In the genomic region with DNA sequence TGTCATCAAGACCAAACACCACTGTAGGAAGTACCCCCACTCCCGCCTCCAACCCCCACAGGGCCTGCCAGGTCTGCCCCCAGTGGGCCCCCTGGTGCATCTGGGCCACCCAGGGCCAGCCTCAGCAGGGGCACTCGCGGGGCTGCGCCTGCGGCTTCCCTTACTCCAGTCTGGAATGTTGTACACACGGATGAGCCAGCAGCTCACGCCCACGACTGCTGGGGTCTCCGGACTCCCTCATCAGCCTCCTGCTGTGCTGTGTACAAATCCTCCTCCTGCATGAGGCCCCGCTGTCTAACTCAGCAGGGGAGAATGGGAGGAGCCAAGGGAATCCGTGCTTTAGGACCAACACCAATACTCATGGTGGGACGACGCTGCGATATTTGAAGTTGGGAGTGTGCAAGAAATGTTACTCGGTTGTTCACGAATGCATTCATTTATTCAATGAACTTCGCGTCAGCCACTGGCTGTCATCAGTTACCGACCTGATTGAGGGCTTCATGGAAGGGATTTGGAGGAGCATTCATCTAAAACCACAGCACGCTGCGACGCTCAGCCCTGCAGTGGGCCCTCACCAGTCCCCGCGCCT, we compare ENCODE assay signal across 8 cellular contexts. TPM values are rescaled to one million over a fixed set of nuclear protein-coding genes. Genes with fewer than 3 reads are reported as not detected.
DNase-seq lines count a peak whose midpoint lies in the region; ATAC-seq and TF ChIP-seq lines count a peak whose summit lies in the region.

No MANE protein-coding gene starts in this region.

- CTCF ChIA-PET in BJ (lab: Yijun Ruan, JAX): no interaction called here
- CTCF ChIA-PET in PC-9 (lab: Charles Lee): no interaction called here

- no peaks in the 10 kb centered on the region for H3K9me3 ChIP-seq in PC-9 (ENCODE audit: insufficient read depth, low read depth)
- no peaks in the 10 kb centered on the region for H3K9me3 ChIP-seq in thymus (ENCODE audit: control insufficient read depth)

- peaks cover 9% of the 10 kb centered on the region; the same call in 1 of the 2 replicates for H4K20me1 ChIP-seq in PC-9 (ENCODE audit: insufficient read depth)

- H3K27me3 ChIP-seq in BJ (ENCODE audit: control insufficient read depth, insufficient read depth, low read length): no peaks in the 10 kb centered on the region
- H3K27me3 ChIP-seq in PC-9 (ENCODE audit: insufficient read depth, low read depth): no peaks in the 10 kb centered on the region
- no peaks in the 10 kb centered on the region for H3K27me3 ChIP-seq in thymus (ENCODE audit: control insufficient read depth, insufficient read depth)

- H3K27ac ChIP-seq in PC-9: peak overlapping the region; percentile 75
- H3K27ac ChIP-seq in cingulate gyrus (ENCODE audit: low read depth, low read length): peak overlapping the region; percentile 87
- H3K27ac ChIP-seq in thymus (ENCODE audit: low read depth): peak overlapping the region; percentile 97

- no peak for DNase-seq in BJ (ENCODE audit: low read depth)
- peak in 1 of 2 experiments; percentile 21 for DNase-seq in PC-9
- DNase-seq in lower leg skin (ENCODE audit: low spot score in 2 of 2): no peak
- DNase-seq in Kasumi-1 (lab: John Stamatoyannopoulos, UW): no peak

- POLR2A ChIA-PET in BJ (lab: Charles Lee) (no interaction called here), PC-9 (lab: Charles Lee; ENCODE audit: unreplicated experiment) (no interaction called here)

- H3K79me2 ChIP-seq in PC-9 (ENCODE audit: low read depth): peaks cover 39% of the 10 kb centered on the region

- H3K4me1 ChIP-seq in PC-9 (replicated peaks; ENCODE audit: insufficient read depth) (peaks cover 17% of the 10 kb centered on the region), thymus (ENCODE audit: control insufficient read depth, insufficient read depth, low read length) (peaks cover 19% of the 10 kb centered on the region)

- BruUV-seq in PC-9 (replicated peaks; lab: Mats Ljungman, UMichigan): TSS peak; percentile 100

- H3K36me3 ChIP-seq in BJ (ENCODE audit: control insufficient read depth, insufficient read depth, low read length) (peaks cover 2% of the 10 kb centered on the region), PC-9 (ENCODE audit: low read depth) (0 out of 2 replicates have a peak, but pooled peaks cover 8% of the 10 kb centered on the region), thymus (ENCODE audit: control insufficient read depth, insufficient read depth) (no peaks in the 10 kb centered on the region)

- no peaks in the 10 kb centered on the region for H3K9me2 ChIP-seq in PC-9 (ENCODE audit: insufficient read depth)

- H2AFZ ChIP-seq in PC-9: peak overlapping the region; percentile 95

- intact Hi-C loops in PC-9 (cut with micrococcal nuclease; ENCODE audit: unreplicated experiment): loop anchor here (5.0 kb wide), 2 partner anchors 44 to 69 kb away; no protein-coding TSS in a partner anchor
- intact Hi-C loops in lower leg skin (cut with DNase I; ENCODE audit: low total_unique reads): no loop called here

- H3K4me2 ChIP-seq in PC-9: peak overlapping the region; percentile 98

- no peak for TF ChIP-seq POLR2A in lower leg skin (IDR thresholded peaks at IDR 0.05)

- no peak for TF ChIP-seq CTCF in BJ (IDR thresholded peaks at IDR 0.05; ENCODE audit: insufficient read depth, low read depth, low read length)
- TF ChIP-seq CTCF in PC-9 (conservative IDR thresholded peaks at IDR 0.05): no peak
- no peak for TF ChIP-seq CTCF in lower leg skin (IDR thresholded peaks at IDR 0.05)

- peaks cover 10% of the 10 kb centered on the region; the same call in 1 of the 2 replicates for H3F3A ChIP-seq in PC-9 (ENCODE audit: insufficient read depth, low read depth)

- peak; percentile 22 for ATAC-seq in GM18868 (IDR thresholded peaks at IDR 0.05; ENCODE audit: unreplicated experiment)
- peak; percentile 23 for ATAC-seq in HG03175 (IDR thresholded peaks at IDR 0.05; ENCODE audit: unreplicated experiment)

- WGBS in lower leg skin, 2 donors: 6 to 12% methylated on average over 21 to 22 of the region's 24 CpGs
- WGBS in thymus: 27% methylated on average over 24 of the region's 24 CpGs

- H3K4me3 ChIP-seq in BJ (ENCODE audit: low read depth, low read length) (peak overlapping the region; percentile 56), PC-9 (peak overlapping the region; percentile 92), lower leg skin (ENCODE audit: low read depth, poor library complexity, severe bottlenecking) (peak overlapping the region; percentile 72), thymus (ENCODE audit: low read length) (peak overlapping the region; percentile 77)

RNA-seq across cellular contexts. Expression of a gene that starts 0.7 kb away (rescaled TPM):
- polyA plus RNA-seq in BJ (2011; rRNA removed): 24.9 and 33.4 TPM in 2 replicates
- polyA minus RNA-seq in BJ (2011; rRNA and poly(A)+ RNA removed): 26.3 and 33.3 TPM in 2 replicates
- 56.7 and 64.6 TPM in 2 replicates for total RNA-seq in PC-9 (2021)
- total RNA-seq in lower leg skin: 10 to 100 TPM; 16.6 to 32.9 (median 21.0) TPM
- polyA plus RNA-seq in thymus: 32.5 TPM
